13 cellular contexts compared by ENCODE assay signal in the genomic region with DNA sequence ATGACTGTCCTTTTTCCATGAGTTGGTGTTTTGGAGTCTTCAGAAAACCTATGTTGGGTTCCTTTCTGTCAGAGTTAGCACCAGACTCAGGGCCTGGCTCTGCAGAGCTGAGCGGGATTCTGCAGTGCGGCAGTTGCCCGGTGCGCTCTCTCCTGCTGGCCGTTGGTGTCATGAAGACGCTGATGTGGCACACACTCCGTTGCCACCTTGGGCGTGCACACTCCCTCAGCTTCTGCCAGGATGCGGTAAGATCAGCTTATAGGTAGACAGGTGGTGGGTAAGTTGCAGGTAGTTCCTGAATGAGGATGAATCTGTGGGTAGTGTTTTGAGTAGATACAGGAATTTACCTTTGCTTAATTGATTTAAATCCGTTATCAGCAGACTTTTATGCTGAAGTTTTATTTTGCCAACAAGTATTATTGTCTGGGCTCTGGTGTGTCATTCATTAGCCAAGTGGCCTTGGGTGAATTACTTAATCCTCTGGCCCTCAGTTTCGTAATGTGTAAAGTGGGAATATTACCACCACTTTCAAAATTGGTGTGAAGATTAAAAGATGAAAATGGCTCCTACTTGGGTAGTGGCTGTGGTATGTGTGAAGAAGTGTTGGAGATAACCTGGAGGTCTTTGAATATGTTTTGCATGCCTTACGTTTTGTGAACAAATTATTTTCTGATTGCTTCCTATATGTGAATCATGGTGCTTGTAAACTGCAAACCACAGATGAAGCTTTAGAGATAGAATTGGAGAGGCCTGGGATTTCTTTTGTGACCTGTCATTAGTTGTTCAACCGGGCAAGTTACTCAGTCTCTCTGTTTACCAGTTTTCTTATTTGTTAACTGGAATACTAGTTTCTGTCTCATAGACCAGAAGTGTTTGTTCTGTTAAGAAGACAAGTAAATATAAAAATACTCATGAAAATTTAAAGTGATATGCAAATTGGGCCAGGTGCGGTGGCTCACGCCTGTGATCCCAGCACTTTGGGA. TPM values are rescaled to one million over a fixed set of nuclear protein-coding genes. Genes with fewer than 3 reads are reported as not detected.
DNase-seq lines count a peak whose midpoint lies in the region; ATAC-seq and TF ChIP-seq lines count a peak whose summit lies in the region.
"Had no signal": no experiment of that assay in that cellular context is flagged by ENCODE, and none has a peak within 500 bp of the region (broad histone marks: within the 10 kb centered on the region; RNA-seq: fewer than 3 reads in every experiment).

No MANE protein-coding gene starts in this region.

- H3K9me3 Mint-ChIP-seq in CD8-positive, alpha-beta memory T cell, result no peaks in the 10 kb centered on the region
- no peaks in the 10 kb centered on the region for H3K9me3 Mint-ChIP-seq in natural killer cell treated with Interleukin-12 subunit alpha and Interleukin-12 subunit beta and Interleukin-15 and Interleukin-18, amount 100 ng/mL, for 72 hours
- H3K9me3 Mint-ChIP-seq: neural crest cell had no signal

- H3K4me3 Mint-ChIP-seq in CD8-positive, alpha-beta memory T cell, result peak overlapping the region in 6 of 7 donors; percentile 12 to 65 (median 49)
- H3K4me3 Mint-ChIP-seq in natural killer cell treated with Interleukin-12 subunit alpha and Interleukin-12 subunit beta and Interleukin-15 and Interleukin-18, amount 100 ng/mL, for 72 hours, result peak overlapping the region; percentile 72
- H3K4me3 Mint-ChIP-seq: neural crest cell had no signal

- H3K36me3 Mint-ChIP-seq in CD8-positive, alpha-beta memory T cell, result peaks cover 6 to 17% (median 13%) of the 10 kb centered on the region in 3 donors
- peaks cover 5% of the 10 kb centered on the region for H3K36me3 Mint-ChIP-seq in natural killer cell treated with Interleukin-12 subunit alpha and Interleukin-12 subunit beta and Interleukin-15 and Interleukin-18, amount 100 ng/mL, for 72 hours

- CTCF ChIA-PET in CD8-positive, alpha-beta memory T cell (lab: Charles Lee), result interaction anchor here (1.0 kb wide), 1 partner anchor 62 kb away, joined by 3 read pairs; no protein-coding TSS in a partner anchor

- TF ChIP-seq CTCF in GM13977 (IDR thresholded peaks at IDR 0.05; ENCODE audit: extremely low read depth, insufficient read depth, missing control alignments), result no peak

- H3K27ac Mint-ChIP-seq in CD8-positive, alpha-beta memory T cell, result peak overlapping the region; percentile 17 to 85 (median 70)
- peak overlapping the region; percentile 71 to 90 for H3K27ac Mint-ChIP-seq in natural killer cell treated with Interleukin-12 subunit alpha and Interleukin-12 subunit beta and Interleukin-15 and Interleukin-18, amount 100 ng/mL, for 72 hours

- H3K4me1 ChIP-seq in CD8-positive, alpha-beta memory T cell (ENCODE audit: insufficient read depth, low read length), result peaks cover 53% of the 10 kb centered on the region

- in situ Hi-C loops in GM13977 (cut with MboI; ENCODE audit: low pct_unique_long_range_greater_than_20kb, low sequenced_read_pairs, unreplicated experiment), result no loop called here

- peak; percentile 37 to 80 for ATAC-seq in natural killer cell treated with Interleukin-12 subunit alpha and Interleukin-12 subunit beta and Interleukin-15 and Interleukin-18, amount 100 ng/mL, for 72 hours
- no peak for ATAC-seq in HG02763 (IDR thresholded peaks at IDR 0.05; ENCODE audit: unreplicated experiment)

- no peaks in the 10 kb centered on the region for H3K36me3 ChIP-seq in CD8-positive, alpha-beta memory T cell (ENCODE audit: insufficient read depth, low read length)

- H3K27me3 Mint-ChIP-seq in CD8-positive, alpha-beta memory T cell, result peaks cover 0 to 2% of the 10 kb centered on the region in 2 donors
- H3K27me3 Mint-ChIP-seq in natural killer cell treated with Interleukin-12 subunit alpha and Interleukin-12 subunit beta and Interleukin-15 and Interleukin-18, amount 100 ng/mL, for 72 hours, result no peaks in the 10 kb centered on the region

- no peaks in the 10 kb centered on the region for H3K9me3 ChIP-seq in CD8-positive, alpha-beta memory T cell (ENCODE audit: low read length)
- H3K9me3 ChIP-seq: SK-N-SH had no signal

- peaks cover 73 to 81% (median 77%) of the 10 kb centered on the region in 3 donors for H3K4me1 Mint-ChIP-seq in CD8-positive, alpha-beta memory T cell
- peaks cover 72 to 74% of the 10 kb centered on the region in 2 donors for H3K4me1 Mint-ChIP-seq in natural killer cell treated with Interleukin-12 subunit alpha and Interleukin-12 subunit beta and Interleukin-15 and Interleukin-18, amount 100 ng/mL, for 72 hours (ENCODE audit: low read depth in 2 of 2)

- POLR2A ChIA-PET in CD8-positive, alpha-beta memory T cell (lab: Charles Lee), result no interaction called here

- no peak for DNase-seq in CD8-positive, alpha-beta memory T cell
- peak; percentile 16 for DNase-seq in HT-29 (ENCODE audit: low spot score)
- peak; percentile 37 for DNase-seq in amniotic epithelial cell (ENCODE audit: low read depth)
- no peak for DNase-seq in natural killer cell treated with Interleukin-12 subunit alpha and Interleukin-12 subunit beta and Interleukin-15 and Interleukin-18, amount 100 ng/mL, for 72 hours (ENCODE audit: low spot score)
- DNase-seq in activated effector memory CD4-positive, alpha-beta T cell treated with Interleukin-2 at 50 U/mL for 16 hours, result no peak
- no peak for DNase-seq in GM13977 (ENCODE audit: low spot score)
- no peak for DNase-seq in DMS114 treated with DMSO at 0.1 percent for 48 hours (lab: John Stamatoyannopoulos, UW; ENCODE audit: unreplicated experiment)
- DNase-seq: aorta, NCI-H1092, NCI-H2227 treated with DMSO at 0.1 percent for 48 hours, SK-N-SH had no signal

- H3K27ac ChIP-seq in CD8-positive, alpha-beta memory T cell (ENCODE audit: low read depth, low read length), result no peak overlapping the region

- H3K27me3 ChIP-seq in CD8-positive, alpha-beta memory T cell (ENCODE audit: insufficient read depth, low read length, poor library complexity, severe bottlenecking), result no peaks in the 10 kb centered on the region

- no peak overlapping the region for H3K4me3 ChIP-seq in CD8-positive, alpha-beta memory T cell (ENCODE audit: low read length)

RNA-seq across cellular contexts. Expression of a gene that starts 27.0 kb away (rescaled TPM):
- total RNA-seq in CD8-positive, alpha-beta memory T cell, result 10 to 100 TPM; 54.2 to 61.9 TPM
- polyA plus RNA-seq in CD8-positive, alpha-beta memory T cell, result 32.6 TPM
- 18.2 and 18.7 TPM in 2 replicates for total RNA-seq in HT-29 (2014; rRNA removed; shearing (Covaris generic))
- 100 to 1,000 TPM in 1 of 2 donors, 10 to 100 TPM in 1; 82.4 to 124 TPM for total RNA-seq in natural killer cell treated with Interleukin-12 subunit alpha and Interleukin-12 subunit beta and Interleukin-15 and Interleukin-18, amount 100 ng/mL, for 72 hours

Comparison
In these comparisons a context has a peak if more than half of its experiments do, and no peak if none do; other contexts are left out.
1. DNase-seq: peak in HT-29 (single experiment) and amniotic epithelial cell (single experiment); none in CD8-positive, alpha-beta memory T cell (0 of 5), natural killer cell treated with Interleukin-12 subunit alpha and Interleukin-12 subunit beta and Interleukin-15 and Interleukin-18, amount 100 ng/mL, for 72 hours (single experiment), activated effector memory CD4-positive, alpha-beta T cell treated with Interleukin-2 at 50 U/mL for 16 hours (single experiment), GM13977 (single experiment) and DMS114 treated with DMSO at 0.1 percent for 48 hours (single experiment).